In the genomic region with DNA sequence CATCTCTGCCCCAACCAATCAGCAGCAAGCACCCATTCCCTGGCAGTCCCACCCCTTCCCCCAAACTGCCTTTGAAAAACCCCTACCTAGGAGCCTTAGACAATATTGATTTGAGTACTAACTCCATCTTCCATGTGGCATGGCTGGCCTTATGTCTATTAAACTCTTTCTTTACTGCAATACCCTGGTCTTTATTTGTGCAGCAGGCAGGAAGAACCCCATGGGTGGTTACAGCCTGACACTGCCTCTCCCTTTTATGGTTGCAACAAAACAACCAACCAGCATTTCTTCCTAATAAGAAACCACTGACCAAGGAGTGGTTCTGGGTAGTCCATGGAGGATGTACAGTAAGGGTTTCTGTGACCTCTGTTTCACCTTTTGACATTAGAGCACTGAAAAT, we compare ENCODE assay signal across 34 cellular contexts.
"Had no signal": no experiment of that assay in that cellular context is flagged by ENCODE, and none has a peak within 500 bp of the region (broad histone marks: within the 10 kb centered on the region; RNA-seq: fewer than 3 reads in every experiment).

No MANE protein-coding gene starts in this region.

- H3K4me3 ChIP-seq: MG63 had no signal

- H3K36me3 ChIP-seq: MG63 had no signal

- H3K9me3 ChIP-seq: MG63 had no signal

- H3K27me3 ChIP-seq: MG63 had no signal

- DNase-seq: Karpas-422, Kasumi-1, MG63, MM.1S, NCI-H1048, NCI-H1092, NCI-H1092 treated with DMSO at 0.1 percent for 48 hours, NCI-H1105, NCI-H1105 treated with DMSO at 0.1 percent for 48 hours, NCI-H1417, NCI-H1417 treated with DMSO at 0.1 percent for 48 hours, NCI-H1436, NCI-H1436 treated with DMSO at 0.1 percent for 48 hours, NCI-H146, NCI-H1694, NCI-H1694 treated with DMSO at 0.1 percent for 48 hours, NCI-H187, NCI-H187 treated with DMSO at 0.1 percent for 48 hours, NCI-H1930, NCI-H2029, NCI-H2029 treated with DMSO at 0.1 percent for 48 hours, NCI-H2081, NCI-H2081 treated with DMSO at 0.1 percent for 48 hours, NCI-H2107, NCI-H2171, NCI-H2171 treated with DMSO at 0.1 percent for 48 hours, NCI-H2227 treated with DMSO at 0.1 percent for 48 hours, NCI-H226, NCI-H345, NCI-H446, NCI-H446 treated with DMSO at 0.1 percent for 48 hours, NCI-H510A, NCI-H510A treated with DMSO at 0.1 percent for 48 hours, NCI-H524 had no signal
